In genomic region chr6:16205377-16206144, GRCh38 we compare ENCODE assay signal across 7 cellular contexts. TPM values are rescaled to one million over a fixed set of nuclear protein-coding genes. Genes with fewer than 3 reads are reported as not detected.
DNase-seq lines count a peak whose midpoint lies in the region; ATAC-seq and TF ChIP-seq lines count a peak whose summit lies in the region.

No MANE protein-coding gene starts in this region.

- H3K36me3 ChIP-seq in heart right ventricle, result no peaks in the 10 kb centered on the region

- H3K36me3 Mint-ChIP-seq in activated T-cell treated with anti-CD3 and anti-CD28 coated beads, Interleukin-2, amount 50 U/mL, for 72 hours (ENCODE audit: insufficient read depth in 2 of 2), result no peaks in the 10 kb centered on the region

- intact Hi-C loops in heart right ventricle (cut with DNase I), result loop anchor here in 5 of 10 donors (1.0 to 10.0 kb wide), 4 partner anchors 73 to 521 kb away; no protein-coding TSS in a partner anchor

- peak overlapping the region in 4 of 10 donors; percentile 15 to 56 (median 20) for H3K27ac ChIP-seq in heart right ventricle

- peaks cover 0 to 18% (median 8%) of the 10 kb centered on the region in 9 donors for H3K4me1 ChIP-seq in heart right ventricle

- peak; percentile 74 for DNase-seq in NCI-H82 (lab: John Stamatoyannopoulos, UW)
- DNase-seq in heart right ventricle, result peak in 1 of 2 donors; percentile 51
- DNase-seq in A172 (ENCODE audit: low spot score), result no peak
- no peak for DNase-seq in activated T-cell treated with anti-CD3 and anti-CD28 coated beads, Interleukin-2, amount 50 U/mL, for 72 hours
- DNase-seq in NCI-H1048 (lab: John Stamatoyannopoulos, UW), result no peak

- no peak for TF ChIP-seq CTCF in heart right ventricle (IDR thresholded peaks at IDR 0.05)

- ATAC-seq in GM18870 (IDR thresholded peaks at IDR 0.05; ENCODE audit: unreplicated experiment), result peak; percentile 88
- peak; percentile 92 for ATAC-seq in HG02840 (IDR thresholded peaks at IDR 0.05; ENCODE audit: low FRiP score, unreplicated experiment)
- peak; percentile 58 to 84 (median 74) for ATAC-seq in heart right ventricle
- no peak for ATAC-seq in activated T-cell treated with anti-CD3 and anti-CD28 coated beads, Interleukin-2, amount 50 U/mL, for 72 hours (replicated peaks in 1 of 2)

- H3K9me3 Mint-ChIP-seq in activated T-cell treated with anti-CD3 and anti-CD28 coated beads, Interleukin-2, amount 50 U/mL, for 72 hours, result no peaks in the 10 kb centered on the region

- no peak overlapping the region for H3K4me3 ChIP-seq in heart right ventricle

- 70 to 86% methylated on average over 4 of the region's 4 CpGs for WGBS in heart right ventricle, 2 donors

- H3K9me3 ChIP-seq in heart right ventricle, result no peaks in the 10 kb centered on the region

- peaks cover 0 to 7% (median 0%) of the 10 kb centered on the region in 7 donors for H3K27me3 ChIP-seq in heart right ventricle

- H3K27me3 Mint-ChIP-seq in activated T-cell treated with anti-CD3 and anti-CD28 coated beads, Interleukin-2, amount 50 U/mL, for 72 hours (ENCODE audit: low read depth), result peaks cover 28% of the 10 kb centered on the region

- peaks cover 4% of the 10 kb centered on the region for H3K4me1 Mint-ChIP-seq in activated T-cell treated with anti-CD3 and anti-CD28 coated beads, Interleukin-2, amount 50 U/mL, for 72 hours (ENCODE audit: low read depth)

- no peak overlapping the region for H3K4me3 Mint-ChIP-seq in activated T-cell treated with anti-CD3 and anti-CD28 coated beads, Interleukin-2, amount 50 U/mL, for 72 hours

- H3K27ac Mint-ChIP-seq in activated T-cell treated with anti-CD3 and anti-CD28 coated beads, Interleukin-2, amount 50 U/mL, for 72 hours, result no peak overlapping the region

RNA-seq across cellular contexts. Expression of gene GMPR, which starts 32.8 kb away (rescaled TPM):
- total RNA-seq in heart right ventricle, result 100 to 1,000 TPM in 4 of 10 donors, 10 to 100 TPM in 6; 74.1 to 139 (median 96.8) TPM
- 100 to 1,000 TPM; 161 to 334 TPM for polyA plus RNA-seq in heart right ventricle
- 6.6 and 9.6 TPM in 2 replicates for total RNA-seq in A172 (2014; rRNA removed; shearing (Covaris generic))
- total RNA-seq in activated T-cell treated with anti-CD3 and anti-CD28 coated beads, Interleukin-2, amount 50 U/mL, for 72 hours, result not detected

Comparison
In these comparisons a context has a peak if more than half of its experiments do, and no peak if none do; other contexts are left out.
1. ATAC-seq: peak in GM18870 (single experiment), HG02840 (single experiment) and heart right ventricle (8 of 8); none in activated T-cell treated with anti-CD3 and anti-CD28 coated beads, Interleukin-2, amount 50 U/mL, for 72 hours (0 of 2).